In genomic region chr6:89892577-89892976, GRCh38 we compare ENCODE assay signal across 9 cellular contexts. TPM values are rescaled to one million over a fixed set of nuclear protein-coding genes. Genes with fewer than 3 reads are reported as not detected.
"Had no signal": no experiment of that assay in that cellular context is flagged by ENCODE, and none has a peak within 500 bp of the region (broad histone marks: within the 10 kb centered on the region; RNA-seq: fewer than 3 reads in every experiment).

No MANE protein-coding gene starts in this region.

RNA-seq across cellular contexts. Expression of gene GJA10, which starts 1.7 kb away (rescaled TPM):
- total RNA-seq: activated CD4-positive, alpha-beta memory T cell treated with anti-CD3 and anti-CD28 coated beads for 36 hours; activated CD4-positive, alpha-beta T cell treated with anti-CD3 and anti-CD28 coated beads, Interleukin-2, amount 10 ng/mL, durations not matched to agents 7 days and 5 days; activated CD8-positive, alpha-beta memory T cell treated with anti-CD3 and anti-CD28 coated beads for 36 hours; activated naive CD4-positive, alpha-beta T cell treated with anti-CD3 and anti-CD28 coated beads for 36 hours; activated T-helper 17 cell treated with anti-CD3 and anti-CD28 coated beads, Interleukin-2, amount 50 U/mL, for 72 hours; astrocyte; PC-9; RPMI7951; T-cell had no signal
